ENCODE assay signal across 15 cellular contexts in the genomic region with DNA sequence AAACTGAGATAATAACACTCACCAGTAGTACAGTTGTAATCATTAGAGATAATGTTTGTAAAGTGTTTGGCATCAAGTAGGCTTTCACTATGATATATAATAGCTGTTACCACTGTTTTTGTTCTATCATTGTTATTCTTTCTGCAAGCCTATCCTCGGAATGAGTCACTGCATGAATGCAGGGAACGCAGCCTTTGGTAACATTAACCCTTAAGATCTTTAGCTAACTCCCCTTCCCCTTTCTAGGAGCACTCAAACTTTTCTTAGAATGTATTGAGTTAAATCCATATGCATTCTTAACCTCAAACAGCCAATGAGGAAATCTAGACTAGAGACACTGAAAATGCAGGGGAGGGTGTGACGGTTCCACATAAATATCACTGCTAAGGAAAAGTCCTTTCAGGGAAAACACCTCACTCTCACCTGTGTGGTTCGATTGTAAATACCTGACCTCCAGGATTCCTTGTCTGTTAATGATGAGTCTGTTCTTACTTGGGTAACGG.
DNase-seq lines count a peak whose midpoint lies in the region; ATAC-seq, FAIRE-seq and TF ChIP-seq lines count a peak whose summit lies in the region.
"Had no signal": no experiment of that assay in that cellular context is flagged by ENCODE, and none has a peak within 500 bp of the region (broad histone marks: within the 10 kb centered on the region; RNA-seq: fewer than 3 reads in every experiment).

No MANE protein-coding gene starts in this region.

- H3K27me3 ChIP-seq in K562 (ENCODE audit: control insufficient read depth in 2 of 2, insufficient read depth in 2 of 2, low read length in 2 of 2) (peaks cover 1 to 4% of the 10 kb centered on the region in 2 experiments; a peak in 1 of 5 replicates), keratinocyte (ENCODE audit: control insufficient read depth, extremely low read depth, insufficient read depth, low read length) (no peaks in the 10 kb centered on the region), Peyer's patch (no peaks in the 10 kb centered on the region)
- H3K27me3 ChIP-seq: BLaER1 treated with 17β-estradiol and CSF1 and Interleukin-3, amounts not matched to agents 10 nM and 100 nM; vagina had no signal

- DNase-seq in EL, result peak; percentile 61
- DNase-seq in MV-4-11 (lab: John Stamatoyannopoulos, UW), result peak; percentile 69
- no peak for DNase-seq in K562 (ENCODE audit: extremely low read depth in 1 of 4, low spot score in 3 of 4)
- DNase-seq in keratinocyte (ENCODE audit: low read depth, low spot score), result no peak
- no peak for DNase-seq in Peyer's patch
- no peak for DNase-seq in activated CD4-positive, alpha-beta T cell treated with anti-CD3 and anti-CD28 coated beads for 4 hours
- no peak for DNase-seq in NCI-H187 (lab: John Stamatoyannopoulos, UW)
- DNase-seq: esophagus squamous epithelium, NCI-H2171 treated with DMSO at 0.1 percent for 48 hours, SIG-M5 had no signal

- TF ChIP-seq POLR2A in K562 (conservative IDR thresholded peaks at IDR 0.05), result no peak
- TF ChIP-seq POLR2A in Peyer's patch (IDR thresholded peaks at IDR 0.05), result no peak

- no peaks in the 10 kb centered on the region for H3K4me1 ChIP-seq in K562 (replicated peaks in 1 of 2; ENCODE audit: control insufficient read depth in 2 of 2, insufficient read depth in 2 of 2, low read length in 2 of 2)
- H3K4me1 ChIP-seq in keratinocyte (ENCODE audit: control insufficient read depth, extremely low read depth, insufficient read depth, low read length), result peaks cover 13% of the 10 kb centered on the region
- no peaks in the 10 kb centered on the region for H3K4me1 ChIP-seq in Peyer's patch
- H3K4me1 ChIP-seq: BLaER1 treated with 17β-estradiol and CSF1 and Interleukin-3, amounts not matched to agents 10 nM and 100 nM; vagina had no signal

- POLR2A ChIA-PET in K562 (lab: Yijun Ruan, JAX), result interaction anchor here (0.5 to 1.1 kb wide), 3 partner anchors 23 to 89 kb away, joined by 3 to 4 read pairs (median 3); no protein-coding TSS in a partner anchor

- H4K20me1 ChIP-seq in K562 (replicated peaks; ENCODE audit: control insufficient read depth, insufficient read depth, low read length) (no peaks in the 10 kb centered on the region), keratinocyte (ENCODE audit: control insufficient read depth, extremely low read depth, insufficient read depth, low read length) (no peaks in the 10 kb centered on the region)
- H4K20me1 ChIP-seq: BLaER1 treated with 17β-estradiol and CSF1 and Interleukin-3, amounts not matched to agents 10 nM and 100 nM had no signal

- TF ChIP-seq CTCF in K562 (IDR thresholded peaks at IDR 0.05 in 2 of 3, conservative IDR thresholded peaks at IDR 0.05 in 1 of 3; ENCODE audit: insufficient read depth in 2 of 3, low read depth in 1 of 3, low read length in 3 of 3), result no peak
- TF ChIP-seq CTCF in keratinocyte (optimal IDR thresholded peaks at IDR 0.05 in 1 of 3, IDR thresholded peaks at IDR 0.05 in 1 of 3, conservative IDR thresholded peaks at IDR 0.05 in 1 of 3; ENCODE audit: extremely low read depth in 1 of 3, insufficient read depth in 2 of 3, low read length in 3 of 3), result no peak
- no peak for TF ChIP-seq CTCF in Peyer's patch (IDR thresholded peaks at IDR 0.05)

- intact Hi-C loops in K562 (cut with micrococcal nuclease), result no loop called here

- H3K4me3 ChIP-seq in K562 (no peak overlapping the region), keratinocyte (ENCODE audit: control insufficient read depth in 2 of 3, extremely low read depth in 1 of 3, insufficient read depth in 2 of 3, low read depth in 1 of 3, low read length in 3 of 3) (no peak overlapping the region), Peyer's patch (no peak overlapping the region)
- H3K4me3 ChIP-seq: BLaER1 treated with 17β-estradiol and CSF1 and Interleukin-3, amounts not matched to agents 10 nM and 100 nM; esophagus squamous epithelium; vagina had no signal

- ATAC-seq in K562 (no peak), HG03469 (IDR thresholded peaks at IDR 0.05; ENCODE audit: unreplicated experiment) (no peak)
- ATAC-seq: activated CD4-positive, CD25-positive, alpha-beta regulatory T cell treated with anti-CD3 and anti-CD28 coated beads, Interleukin-2, amount 50 U/mL, for 24 hours; left lobe of liver had no signal

- H2AFZ ChIP-seq in K562 (ENCODE audit: low read depth, low read length) (no peak overlapping the region), keratinocyte (ENCODE audit: control insufficient read depth, low read length) (peak overlapping the region; percentile 20)

- no peak for FAIRE-seq in K562 (lab: Jason Lieb, UNC)
- FAIRE-seq in keratinocyte (lab: Jason Lieb, UNC), result peak; percentile 70

- dilution Hi-C loops in keratinocyte (cut with MboI; ENCODE audit: extremely low pct_ligation_motif_present, low sequenced_read_pairs), result no loop called here

- H3K9me3 ChIP-seq in K562 (replicated peaks; ENCODE audit: control insufficient read depth, insufficient read depth, low read depth, low read length) (no peaks in the 10 kb centered on the region), keratinocyte (ENCODE audit: control insufficient read depth, low read depth, low read length) (no peaks in the 10 kb centered on the region), Peyer's patch (no peaks in the 10 kb centered on the region)
- H3K9me3 ChIP-seq: esophagus squamous epithelium, vagina had no signal

- H3K27ac ChIP-seq in K562 (ENCODE audit: extremely low read depth, low read depth, low read length) (no peak overlapping the region), keratinocyte (ENCODE audit: control insufficient read depth, insufficient read depth, low read length) (no peak overlapping the region), Peyer's patch (no peak overlapping the region)
- H3K27ac ChIP-seq: BLaER1 treated with 17β-estradiol and CSF1 and Interleukin-3, amounts not matched to agents 10 nM and 100 nM; esophagus squamous epithelium; vagina had no signal

- CTCF ChIA-PET in K562 (lab: Yijun Ruan, JAX; ENCODE audit: low intra/inter-chr PET ratio), result no interaction called here

- WGBS in K562 (ENCODE audit: insufficient coverage, low coverage, missing lambda C conversion rate), result 4% methylated on average over 5 of the region's 5 CpGs

- H3K79me2 ChIP-seq in K562 (ENCODE audit: control insufficient read depth, insufficient read depth, low read length) (no peaks in the 10 kb centered on the region), keratinocyte (ENCODE audit: control insufficient read depth, insufficient read depth, low read length) (no peaks in the 10 kb centered on the region)

- H3K9me1 ChIP-seq in K562 (ENCODE audit: control insufficient read depth, insufficient read depth, low read length) (no peaks in the 10 kb centered on the region), keratinocyte (ENCODE audit: control insufficient read depth, extremely low read depth, insufficient read depth, low read length) (no peaks in the 10 kb centered on the region)

- in situ Hi-C loops in K562 (cut with MboI), result no loop called here

- H3K9ac ChIP-seq in K562 (ENCODE audit: insufficient read depth in 1 of 2, low read depth in 2 of 2, low read length in 2 of 2) (no peak overlapping the region), keratinocyte (ENCODE audit: control insufficient read depth, extremely low read depth, insufficient read depth, low read length) (no peak overlapping the region)
- H3K9ac ChIP-seq: BLaER1 treated with 17β-estradiol and CSF1 and Interleukin-3, amounts not matched to agents 10 nM and 100 nM had no signal

- TF ChIP-seq RAD21 in K562 (CRISPR knock-in tag; conservative IDR thresholded peaks at IDR 0.05 in 1 of 2, IDR thresholded peaks at IDR 0.05 in 1 of 2), result no peak

- no peaks in the 10 kb centered on the region for H3K36me3 ChIP-seq in K562 (ENCODE audit: control insufficient read depth, insufficient read depth, low read length)
- no peaks in the 10 kb centered on the region for H3K36me3 ChIP-seq in keratinocyte (ENCODE audit: control insufficient read depth in 2 of 2, extremely low read depth in 1 of 2, insufficient read depth in 2 of 2, low read length in 2 of 2)
- no peaks in the 10 kb centered on the region for H3K36me3 ChIP-seq in Peyer's patch
- H3K36me3 ChIP-seq: BLaER1 treated with 17β-estradiol and CSF1 and Interleukin-3, amounts not matched to agents 10 nM and 100 nM; esophagus squamous epithelium; vagina had no signal

- TF ChIP-seq EP300 in K562 (IDR thresholded peaks at IDR 0.05; ENCODE audit: low read length), result no peak

- no TSS peak for BruUV-seq in K562 (replicated peaks; lab: Mats Ljungman, UMichigan)

- H3K4me2 ChIP-seq in K562 (ENCODE audit: insufficient read depth, low read length) (no peak overlapping the region), keratinocyte (ENCODE audit: control insufficient read depth, extremely low read depth, insufficient read depth, low read depth, low read length) (peak overlapping the region; percentile 47)
- H3K4me2 ChIP-seq: BLaER1 treated with 17β-estradiol and CSF1 and Interleukin-3, amounts not matched to agents 10 nM and 100 nM had no signal

TF ChIP-seq in K562, 482 proteins besides CTCF, POLR2A, EP300 and RAD21:
- no peak for TF ChIP-seq USF1 (CRISPR knock-in tag; IDR thresholded peaks at IDR 0.05)
- peak; percentile 70 for TF ChIP-seq FOSL1 (tag; conservative IDR thresholded peaks at IDR 0.05)

Comparison
In these comparisons a context has a peak if more than half of its experiments do, and no peak if none do; other contexts are left out.
1. DNase-seq: peak in EL (single experiment) and MV-4-11 (single experiment); none in K562 (0 of 4), keratinocyte (single experiment), Peyer's patch (0 of 3), activated CD4-positive, alpha-beta T cell treated with anti-CD3 and anti-CD28 coated beads for 4 hours (0 of 2) and NCI-H187 (0 of 2).